ENCODE assay signal across 17 cellular contexts in the genomic region with DNA sequence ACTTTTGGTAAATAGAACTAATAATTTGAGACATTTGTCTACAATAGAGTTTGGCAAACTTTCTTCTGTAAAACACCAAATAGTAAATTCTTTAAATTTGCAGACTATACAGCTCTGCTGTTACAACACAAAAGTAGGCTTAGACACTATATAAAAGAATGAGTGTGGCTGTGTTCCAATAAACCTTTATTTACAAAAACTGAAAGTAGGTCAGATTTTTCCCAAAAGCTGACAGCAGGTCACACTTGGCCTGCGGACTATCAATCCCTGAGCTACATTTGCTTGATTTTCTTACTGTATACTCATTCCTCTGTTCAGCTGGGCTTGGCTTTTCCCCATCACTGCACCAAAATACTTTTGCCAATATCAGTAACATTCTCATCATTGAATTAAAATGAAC.
A peak's percentile ranks its signal among the peaks of the same experiment; 100 is the strongest.
DNase-seq lines count a peak whose midpoint lies in the region; ATAC-seq, FAIRE-seq and TF ChIP-seq lines count a peak whose summit lies in the region.
"Had no signal": no experiment of that assay in that cellular context is flagged by ENCODE, and none has a peak within 500 bp of the region (broad histone marks: within the 10 kb centered on the region; RNA-seq: fewer than 3 reads in every experiment).

No MANE protein-coding gene starts in this region.

- no peaks in the 10 kb centered on the region for H4K20me1 ChIP-seq in HepG2 (ENCODE audit: insufficient read depth, low read length)
- H4K20me1 ChIP-seq: BLaER1 treated with 17β-estradiol and CSF1 and Interleukin-3, amounts not matched to agents 10 nM and 100 nM had no signal

- ATAC-seq in HepG2 (no peak), right lobe of liver (peak; percentile 57 to 67 (median 62)), HG03354 (IDR thresholded peaks at IDR 0.05; ENCODE audit: poor library complexity, severe bottlenecking, unreplicated experiment) (no peak)
- ATAC-seq: CD8-positive, alpha-beta T cell; HCT116 had no signal

- H3K27ac ChIP-seq in liver (ENCODE audit: low read depth in 1 of 2, low read length in 2 of 2) = peak overlapping the region; percentile 51 to 78
- H3K27ac ChIP-seq in HepG2 (ENCODE audit: extremely low read length, insufficient read depth, low read length) = no peak overlapping the region
- H3K27ac ChIP-seq in right lobe of liver = peak overlapping the region; percentile 35 to 61 (median 56)
- H3K27ac ChIP-seq: BLaER1 treated with 17β-estradiol and CSF1 and Interleukin-3, amounts not matched to agents 10 nM and 100 nM had no signal

- POLR2A ChIA-PET in HepG2 (lab: Yijun Ruan, JAX) = no interaction called here

- H3K4me1 ChIP-seq in liver (ENCODE audit: control insufficient read depth in 4 of 4, insufficient read depth in 4 of 4, low read length in 3 of 4) (peaks cover 5 to 40% (median 27%) of the 10 kb centered on the region in 4 donors), HepG2 (ENCODE audit: insufficient read depth, low read length) (no peaks in the 10 kb centered on the region), right lobe of liver (peaks cover 0 to 42% (median 6%) of the 10 kb centered on the region in 4 donors)
- H3K4me1 ChIP-seq: BLaER1 treated with 17β-estradiol and CSF1 and Interleukin-3, amounts not matched to agents 10 nM and 100 nM had no signal

- H3K4me2 ChIP-seq in HepG2 (ENCODE audit: low read depth, low read length) = no peak overlapping the region
- H3K4me2 ChIP-seq: BLaER1 treated with 17β-estradiol and CSF1 and Interleukin-3, amounts not matched to agents 10 nM and 100 nM had no signal

- H3K9ac ChIP-seq in liver (ENCODE audit: low read depth in 1 of 2, low read length in 2 of 2) = no peak overlapping the region
- H3K9ac ChIP-seq in HepG2 (ENCODE audit: insufficient read depth, low read depth, low read length) = no peak overlapping the region
- H3K9ac ChIP-seq: BLaER1 treated with 17β-estradiol and CSF1 and Interleukin-3, amounts not matched to agents 10 nM and 100 nM had no signal

- WGBS in liver = 36% methylated on average over 1 of the region's 1 CpG
- 95% methylated on average over 1 of the region's 1 CpG for WGBS in HepG2 (ENCODE audit: low lambda C conversion rate)
- WGBS in right lobe of liver (ENCODE audit: insufficient coverage, low coverage, low lambda C conversion rate, missing lambda C conversion rate) = 25% methylated on average over 1 of the region's 1 CpG

- H3K9me3 ChIP-seq in liver (ENCODE audit: control insufficient read depth in 4 of 4, low read length in 3 of 4) (peaks cover 0 to 10% (median 3%) of the 10 kb centered on the region in 4 donors), HepG2 (ENCODE audit: low read length) (peaks cover 11% of the 10 kb centered on the region), right lobe of liver (peaks cover 0 to 6% (median 2%) of the 10 kb centered on the region in 4 donors)

- TF ChIP-seq POLR2A in HepG2 (IDR thresholded peaks at IDR 0.05; ENCODE audit: insufficient read depth in 1 of 2, low read depth in 2 of 2, low read length in 2 of 2) = no peak
- no peak for TF ChIP-seq POLR2A in right lobe of liver (IDR thresholded peaks at IDR 0.05)

- TF ChIP-seq CTCF in liver (IDR thresholded peaks at IDR 0.05; ENCODE audit: low read depth, low read length, missing input control) (no peak), HepG2 (CRISPR knock-in tag; IDR thresholded peaks at IDR 0.05) (no peak), right lobe of liver (IDR thresholded peaks at IDR 0.05) (no peak)

- CTCF ChIA-PET in HepG2 (lab: Yijun Ruan, JAX; ENCODE audit: low intra/inter-chr PET ratio, low total read pairs) = no interaction called here

- intact Hi-C loops in HepG2 (cut with micrococcal nuclease; ENCODE audit: unreplicated experiment) = no loop called here
- intact Hi-C loops in right lobe of liver (cut with DNase I) = no loop called here

- no peak for FAIRE-seq in HepG2 (lab: Jason Lieb, UNC)

- in situ Hi-C loops in HepG2 (cut with HindIII; ENCODE audit: extremely low pct_ligation_motif_present, low pct_unique_long_range_greater_than_20kb) = no loop called here

- H3K27me3 ChIP-seq in liver (ENCODE audit: control insufficient read depth in 4 of 4, insufficient read depth in 4 of 4, low read length in 3 of 4) = no peaks in the 10 kb centered on the region
- H3K27me3 ChIP-seq in HepG2 (ENCODE audit: control insufficient read depth in 1 of 2, insufficient read depth in 2 of 2, low read length in 2 of 2) = no peaks in the 10 kb centered on the region
- H3K27me3 ChIP-seq in right lobe of liver = no peaks in the 10 kb centered on the region
- H3K27me3 ChIP-seq: BLaER1 treated with 17β-estradiol and CSF1 and Interleukin-3, amounts not matched to agents 10 nM and 100 nM had no signal

- no peaks in the 10 kb centered on the region for H3K79me2 ChIP-seq in HepG2 (ENCODE audit: insufficient read depth, low read length)

- TF ChIP-seq EP300 in HepG2 (IDR thresholded peaks at IDR 0.05; ENCODE audit: low read depth in 2 of 2, low read length in 2 of 2) (no peak), HepG2 (CRISPR knock-in tag; IDR thresholded peaks at IDR 0.05; ENCODE audit: borderline replicate concordance) (no peak)

- no peak overlapping the region for H2AFZ ChIP-seq in HepG2 (ENCODE audit: low read length)

- BruUV-seq in HepG2 (replicated peaks; lab: Mats Ljungman, UMichigan) = no TSS peak

- H3K36me3 ChIP-seq in liver (ENCODE audit: control insufficient read depth in 4 of 4, insufficient read depth in 3 of 4, low read depth in 1 of 4, low read length in 3 of 4) (no peaks in the 10 kb centered on the region), HepG2 (replicated peaks in 1 of 2; ENCODE audit: control insufficient read depth in 1 of 2, insufficient read depth in 2 of 2, low read length in 2 of 2) (no peaks in the 10 kb centered on the region; a peak in 1 of 5 replicates), right lobe of liver (no peaks in the 10 kb centered on the region)

- TF ChIP-seq RAD21 in liver (IDR thresholded peaks at IDR 0.05) = no peak
- no peak for TF ChIP-seq RAD21 in HepG2 (CRISPR knock-in tag; IDR thresholded peaks at IDR 0.05)

- no peak overlapping the region for H3K4me3 ChIP-seq in liver (ENCODE audit: low read depth in 1 of 3, low read length in 3 of 3)
- no peak overlapping the region for H3K4me3 ChIP-seq in HepG2 (replicated peaks in 1 of 3; ENCODE audit: insufficient read depth in 1 of 3, low read depth in 2 of 3, low read length in 3 of 3)
- H3K4me3 ChIP-seq in right lobe of liver = no peak overlapping the region
- H3K4me3 ChIP-seq: BLaER1 treated with 17β-estradiol and CSF1 and Interleukin-3, amounts not matched to agents 10 nM and 100 nM had no signal

- DNase-seq in HepG2 (ENCODE audit: low spot score) (no peak), cerebellar cortex (ENCODE audit: low spot score) (peak; percentile 47), right lobe of liver (peak in 1 of 3 donors; percentile 16), NAMALWA (ENCODE audit: low spot score) (no peak)
- DNase-seq in activated CD4-positive, alpha-beta T cell treated with anti-CD3 and anti-CD28 coated beads, Interleukin-2, amount 50 U/mL, for 4 hours = no peak
- DNase-seq: 8988T; Calu3; CD8-positive, alpha-beta T cell; DMS79 treated with DMSO at 0.1 percent for 48 hours; GOT3; H7; HFFc6; KG1 had no signal

TF ChIP-seq in liver, 16 proteins besides CTCF, POLR2A, EP300 and RAD21 (continues in another document):
- TF ChIP-seq RXRA (IDR thresholded peaks at IDR 0.05) (peak; percentile 29), JUND (IDR thresholded peaks at IDR 0.05) (no peak), NR2F2 (IDR thresholded peaks at IDR 0.05) (no peak), HNF4G (IDR thresholded peaks at IDR 0.05) (peak; percentile 6), HNF4A (conservative IDR thresholded peaks at IDR 0.05) (peak; percentile 51 to 52), TAF1 (conservative IDR thresholded peaks at IDR 0.05) (no peak), FOXA2 (IDR thresholded peaks at IDR 0.05) (peak; percentile 72), EGR1 (IDR thresholded peaks at IDR 0.05; ENCODE audit: low read depth in 2 of 2) (no peak), FOXA1 (IDR thresholded peaks at IDR 0.05) (peak; percentile 15)
- TF ChIP-seq, protein P1, sequence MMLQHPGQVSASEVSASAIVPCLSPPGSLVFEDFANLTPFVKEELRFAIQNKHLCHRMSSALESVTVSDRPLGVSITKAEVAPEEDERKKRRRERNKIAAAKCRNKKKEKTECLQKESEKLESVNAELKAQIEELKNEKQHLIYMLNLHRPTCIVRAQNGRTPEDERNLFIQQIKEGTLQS (IDR thresholded peaks at IDR 0.05) = no peak

TF ChIP-seq in HepG2, 621 proteins besides CTCF, POLR2A, EP300 and RAD21 (continues in another document):
- no peak for TF ChIP-seq ZNF83 (CRISPR knock-in tag; IDR thresholded peaks at IDR 0.05; ENCODE audit: borderline replicate concordance)
- no peak for TF ChIP-seq TSC22D2 (CRISPR knock-in tag; IDR thresholded peaks at IDR 0.05; ENCODE audit: borderline replicate concordance)
- TF ChIP-seq, protein P2, sequence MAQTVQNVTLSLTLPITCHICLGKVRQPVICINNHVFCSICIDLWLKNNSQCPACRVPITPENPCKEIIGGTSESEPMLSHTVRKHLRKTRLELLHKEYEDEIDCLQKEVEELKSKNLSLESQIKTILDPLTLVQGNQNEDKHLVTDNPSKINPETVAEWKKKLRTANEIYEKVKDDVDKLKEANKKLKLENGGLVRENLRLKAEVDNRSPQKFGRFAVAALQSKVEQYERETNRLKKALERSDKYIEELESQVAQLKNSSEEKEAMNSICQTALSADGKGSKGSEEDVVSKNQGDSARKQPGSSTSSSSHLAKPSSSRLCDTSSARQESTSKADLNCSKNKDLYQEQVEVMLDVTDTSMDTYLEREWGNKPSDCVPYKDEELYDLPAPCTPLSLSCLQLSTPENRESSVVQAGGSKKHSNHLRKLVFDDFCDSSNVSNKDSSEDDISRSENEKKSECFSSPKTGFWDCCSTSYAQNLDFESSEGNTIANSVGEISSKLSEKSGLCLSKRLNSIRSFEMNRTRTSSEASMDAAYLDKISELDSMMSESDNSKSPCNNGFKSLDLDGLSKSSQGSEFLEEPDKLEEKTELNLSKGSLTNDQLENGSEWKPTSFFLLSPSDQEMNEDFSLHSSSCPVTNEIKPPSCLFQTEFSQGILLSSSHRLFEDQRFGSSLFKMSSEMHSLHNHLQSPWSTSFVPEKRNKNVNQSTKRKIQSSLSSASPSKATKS (CRISPR knock-in tag; IDR thresholded peaks at IDR 0.05) = no peak
- TF ChIP-seq ZNF510 (CRISPR knock-in tag; IDR thresholded peaks at IDR 0.05; ENCODE audit: low read depth) = no peak
- no peak for TF ChIP-seq POLR2AphosphoS2 (IDR thresholded peaks at IDR 0.05; ENCODE audit: low read depth, low read length)
- TF ChIP-seq PHF5A (CRISPR knock-in tag; IDR thresholded peaks at IDR 0.05; ENCODE audit: low read depth, unreplicated experiment) = no peak
- no peak for TF ChIP-seq CREB1 (IDR thresholded peaks at IDR 0.05)
- TF ChIP-seq CREB1 (CRISPR knock-in tag; IDR thresholded peaks at IDR 0.05) = no peak
- no peak for TF ChIP-seq POLR2G (IDR thresholded peaks at IDR 0.05; ENCODE audit: low read depth, low read length)
- TF ChIP-seq ZNF577 (CRISPR knock-in tag; IDR thresholded peaks at IDR 0.05; ENCODE audit: borderline replicate concordance, low read depth) = no peak
- TF ChIP-seq KLF6 (CRISPR knock-in tag; IDR thresholded peaks at IDR 0.05) = no peak

Comparison
In these comparisons a context has a peak if more than half of its experiments do, and no peak if none do; other contexts are left out.
1. ATAC-seq: peak in right lobe of liver (4 of 4); none in HepG2 (single experiment) and HG03354 (single experiment).